ENCODE assay signal across 9 cellular contexts in genomic region chr14:61188936-61189808, GRCh38.
DNase-seq lines count a peak whose midpoint lies in the region; TF ChIP-seq lines count a peak whose summit lies in the region.
"Had no signal": no experiment of that assay in that cellular context is flagged by ENCODE, and none has a peak within 500 bp of the region (broad histone marks: within the 10 kb centered on the region; RNA-seq: fewer than 3 reads in every experiment).

No MANE protein-coding gene starts in this region.

- no peaks in the 10 kb centered on the region for H3K9me3 Mint-ChIP-seq in activated naive CD8-positive, alpha-beta T cell (ENCODE audit: low read depth)

- peak overlapping the region; percentile 32 for H3K4me3 Mint-ChIP-seq in activated naive CD8-positive, alpha-beta T cell

- no peaks in the 10 kb centered on the region for H3K36me3 Mint-ChIP-seq in activated naive CD8-positive, alpha-beta T cell
- H3K36me3 Mint-ChIP-seq: CD4-positive, CD25-positive, alpha-beta regulatory T cell had no signal

- no peak overlapping the region for H3K27ac Mint-ChIP-seq in activated naive CD8-positive, alpha-beta T cell
- H3K27ac Mint-ChIP-seq: CD4-positive, CD25-positive, alpha-beta regulatory T cell had no signal

- H3K4me2 ChIP-seq in Karpas-422 (ENCODE audit: low read depth, low read length, poor library complexity, severe bottlenecking), result peak overlapping the region; percentile 65

- H3K27me3 Mint-ChIP-seq in activated naive CD8-positive, alpha-beta T cell, result peaks cover 40% of the 10 kb centered on the region

- no peak overlapping the region for H3K27ac ChIP-seq in Karpas-422 (ENCODE audit: low read length)
- H3K27ac ChIP-seq in left ventricle myocardium inferior (replicated peaks), result peak overlapping the region; percentile 41

- H4K20me1 ChIP-seq in Karpas-422 (ENCODE audit: insufficient read depth, low read depth, low read length), result no peaks in the 10 kb centered on the region

- H3K9me2 ChIP-seq in Karpas-422 (replicated peaks; ENCODE audit: insufficient read depth, low read length), result no peaks in the 10 kb centered on the region

- H3K9me3 ChIP-seq in Karpas-422 (ENCODE audit: low read length), result no peaks in the 10 kb centered on the region
- no peaks in the 10 kb centered on the region for H3K9me3 ChIP-seq in left ventricle myocardium inferior (replicated peaks)

- H3K4me3 ChIP-seq in Karpas-422 (ENCODE audit: low read length), result peak overlapping the region; percentile 56
- peak overlapping the region; percentile 58 for H3K4me3 ChIP-seq in left ventricle myocardium inferior

- H3K4me1 Mint-ChIP-seq in activated naive CD8-positive, alpha-beta T cell (ENCODE audit: low read depth), result peaks cover 9% of the 10 kb centered on the region

- intact Hi-C loops in left ventricle myocardium inferior (cut with micrococcal nuclease), result no loop called here

- peak; percentile 52 for TF ChIP-seq CTCF in left ventricle myocardium inferior (IDR thresholded peaks at IDR 0.05; ENCODE audit: borderline replicate concordance)

- H2AFZ ChIP-seq in Karpas-422 (ENCODE audit: low read length), result peak overlapping the region; percentile 78

- H3K4me1 ChIP-seq in Karpas-422 (ENCODE audit: low read length) (peaks cover 21% of the 10 kb centered on the region), left ventricle myocardium inferior (peaks cover 8% of the 10 kb centered on the region)

- peak overlapping the region; percentile 64 for H3K9ac ChIP-seq in Karpas-422 (ENCODE audit: low read length)

- peak; percentile 29 to 35 for DNase-seq in NOMO-1 (lab: John Stamatoyannopoulos, UW; ENCODE audit: unreplicated experiment in 2 of 2)
- DNase-seq in NOMO-1 treated with dmso at 0.1 percent for 144 hours (lab: John Stamatoyannopoulos, UW; ENCODE audit: unreplicated experiment), result no peak
- DNase-seq in Karpas-422, result peak; percentile 85
- peak; percentile 36 for DNase-seq in left ventricle myocardium inferior
- peak; percentile 22 for DNase-seq in pulmonary artery endothelial cell (ENCODE audit: low read depth, low spot score)
- no peak for DNase-seq in NCI-H345 treated with DMSO at 0.1 percent for 48 hours (lab: John Stamatoyannopoulos, UW; ENCODE audit: unreplicated experiment)
- no peak for DNase-seq in NCI-H446 (lab: John Stamatoyannopoulos, UW)

- H3K36me3 ChIP-seq in Karpas-422 (ENCODE audit: insufficient read depth, low read length) (no peaks in the 10 kb centered on the region), left ventricle myocardium inferior (no peaks in the 10 kb centered on the region)

- no peaks in the 10 kb centered on the region for H3K79me2 ChIP-seq in Karpas-422 (ENCODE audit: low read length)

- H3K27me3 ChIP-seq in Karpas-422 (ENCODE audit: low read length), result no peaks in the 10 kb centered on the region
- H3K27me3 ChIP-seq in left ventricle myocardium inferior (ENCODE audit: low read depth), result peaks cover 52% of the 10 kb centered on the region

Comparison
In these comparisons a context has a peak if more than half of its experiments do, and no peak if none do; other contexts are left out.
1. DNase-seq: peak in NOMO-1 (2 of 2), Karpas-422 (single experiment), left ventricle myocardium inferior (single experiment) and pulmonary artery endothelial cell (single experiment); none in NOMO-1 treated with dmso at 0.1 percent for 144 hours (single experiment), NCI-H345 treated with DMSO at 0.1 percent for 48 hours (single experiment) and NCI-H446 (0 of 2).